Comparison of ENCODE assay signal across 9 cellular contexts in the genomic region with DNA sequence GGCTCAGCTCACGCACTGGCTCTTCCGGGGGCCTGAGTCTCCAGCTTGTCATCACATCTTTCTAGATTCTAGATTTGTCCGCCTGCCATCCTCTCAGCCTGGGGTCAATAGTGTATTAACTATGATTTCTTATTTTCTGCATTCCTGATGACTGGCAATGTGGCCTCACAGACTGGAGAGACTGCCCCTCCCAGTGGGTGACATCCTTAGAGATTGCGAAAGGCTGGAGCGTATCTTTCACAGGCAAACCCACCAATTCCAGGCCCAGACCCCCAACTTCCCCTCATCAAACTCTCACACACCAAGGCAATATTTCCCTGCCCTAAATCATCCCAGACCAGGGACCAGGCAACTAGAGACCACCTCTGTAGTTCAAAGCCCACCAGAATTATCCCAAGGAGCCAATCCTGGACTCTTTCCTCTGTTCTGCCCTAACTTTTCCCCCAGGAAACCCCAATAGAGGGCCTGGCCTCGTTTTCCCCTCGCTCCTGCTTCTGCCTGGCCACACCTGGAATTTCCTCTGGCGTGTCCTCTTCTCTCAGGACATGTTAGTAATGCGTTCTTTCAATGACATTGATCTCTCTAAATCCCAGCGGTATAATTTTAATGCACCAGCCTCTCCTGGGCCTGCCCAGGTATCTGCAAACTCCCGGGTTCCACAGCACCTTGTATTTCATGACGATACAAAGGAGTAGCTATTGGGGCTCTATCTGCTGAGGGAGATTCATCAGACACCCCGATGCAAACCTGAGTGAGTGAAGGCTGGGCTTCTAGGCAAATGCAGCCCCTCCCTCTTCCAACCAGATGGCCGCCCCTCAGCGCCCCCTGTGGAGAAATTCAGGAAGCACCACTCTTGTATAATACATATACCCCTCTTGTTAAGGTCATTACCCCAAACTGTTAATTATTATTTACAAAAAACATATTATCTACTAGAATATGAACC. TPM values are rescaled to one million over a fixed set of nuclear protein-coding genes. Genes with fewer than 3 reads are reported as not detected.
DNase-seq lines count a peak whose midpoint lies in the region; ATAC-seq and TF ChIP-seq lines count a peak whose summit lies in the region.
"Had no signal": no experiment of that assay in that cellular context is flagged by ENCODE, and none has a peak within 500 bp of the region (broad histone marks: within the 10 kb centered on the region; RNA-seq: fewer than 3 reads in every experiment).

No MANE protein-coding gene starts in this region.

- no peak for ATAC-seq in gastroesophageal sphincter

- H3K4me3 ChIP-seq in gastroesophageal sphincter, result no peak overlapping the region

- no peak for TF ChIP-seq EP300 in gastroesophageal sphincter (IDR thresholded peaks at IDR 0.05)

- peak; percentile 39 for DNase-seq in stimulated activated CD4-positive, alpha-beta T cell treated with anti-CD3 and anti-CD28 coated beads, Interleukin-15, amount 100 ng/mL, for 24 hours
- DNase-seq in stimulated activated CD4-positive, alpha-beta T cell treated with anti-CD3 and anti-CD28 coated beads, Interleukin-4, amount 100 ng/mL, for 4 hours, result no peak
- DNase-seq in NCI-H526 treated with DMSO at 0.1 percent for 48 hours (lab: John Stamatoyannopoulos, UW) (peak; percentile 58), erythroblast (lab: John Stamatoyannopoulos, UW) (peak; percentile 11 to 24), SIG-M5 treated with dmso at 0.1 percent for 504 hours (lab: John Stamatoyannopoulos, UW; ENCODE audit: unreplicated experiment) (no peak), HCEC 1CT (no peak), dedifferentiated amniotic fluid mesenchymal stem cell (ENCODE audit: extremely low spot score) (no peak)

- H3K27ac ChIP-seq in gastroesophageal sphincter, result no peak overlapping the region
- H3K27ac ChIP-seq: epithelial cell of prostate had no signal

- no peaks in the 10 kb centered on the region for H3K9me3 ChIP-seq in gastroesophageal sphincter

- peaks cover 34% of the 10 kb centered on the region for H3K27me3 ChIP-seq in gastroesophageal sphincter

- TF ChIP-seq POLR2A in erythroblast (IDR thresholded peaks at IDR 0.05; ENCODE audit: low read length) (no peak), gastroesophageal sphincter (IDR thresholded peaks at IDR 0.05) (no peak)

- peaks cover 0 to 21% (median 0%) of the 10 kb centered on the region in 3 donors for H3K4me1 ChIP-seq in gastroesophageal sphincter

- TF ChIP-seq CTCF in gastroesophageal sphincter (IDR thresholded peaks at IDR 0.05), result peak in 1 of 4 experiments; percentile 30

- no peaks in the 10 kb centered on the region for H3K36me3 ChIP-seq in gastroesophageal sphincter

- WGBS in gastroesophageal sphincter (ENCODE audit: low coverage in 1 of 2), 2 donors, result 62 to 65% methylated on average over 7 to 15 of the region's 15 CpGs

RNA-seq across cellular contexts. Expression of gene KCNF1, which starts 2.4 kb away (rescaled TPM):
- total RNA-seq in gastroesophageal sphincter, result 10 to 100 TPM in 2 of 4 donors, 1 to 10 TPM in 1, not detected in 1; 6.1 to 47.7 (median 29.1) TPM

Comparison
In these comparisons a context has a peak if more than half of its experiments do, and no peak if none do; other contexts are left out.
1. DNase-seq: peak in stimulated activated CD4-positive, alpha-beta T cell treated with anti-CD3 and anti-CD28 coated beads, Interleukin-15, amount 100 ng/mL, for 24 hours (single experiment), NCI-H526 treated with DMSO at 0.1 percent for 48 hours (single experiment) and erythroblast (2 of 2); none in stimulated activated CD4-positive, alpha-beta T cell treated with anti-CD3 and anti-CD28 coated beads, Interleukin-4, amount 100 ng/mL, for 4 hours (0 of 2), SIG-M5 treated with dmso at 0.1 percent for 504 hours (single experiment), HCEC 1CT (single experiment) and dedifferentiated amniotic fluid mesenchymal stem cell (single experiment).